24 cellular contexts compared by ENCODE assay signal in the genomic region with DNA sequence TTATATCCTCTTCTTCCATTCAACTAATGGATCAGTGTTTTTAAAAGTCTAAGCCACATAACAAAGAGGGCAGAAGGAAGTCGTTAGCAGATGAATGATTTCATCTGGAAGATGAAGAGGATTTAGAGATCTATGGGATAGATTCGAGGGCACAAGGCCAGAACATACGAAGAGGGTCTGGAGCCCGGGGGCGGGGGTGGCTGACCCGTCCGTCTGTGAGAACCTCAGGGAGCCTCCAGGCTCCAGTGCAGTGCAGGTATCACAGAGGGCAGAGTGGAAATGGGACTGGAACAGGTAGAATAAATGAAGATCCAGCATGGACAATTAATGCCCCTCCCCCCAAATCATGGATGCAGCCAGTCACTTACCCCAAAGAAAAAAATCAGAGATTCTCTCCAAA. TPM values are rescaled to one million over a fixed set of nuclear protein-coding genes. Genes with fewer than 3 reads are reported as not detected.
DNase-seq lines count a peak whose midpoint lies in the region; ATAC-seq and TF ChIP-seq lines count a peak whose summit lies in the region.
"Had no signal": no experiment of that assay in that cellular context is flagged by ENCODE, and none has a peak within 500 bp of the region (broad histone marks: within the 10 kb centered on the region; RNA-seq: fewer than 3 reads in every experiment).

No MANE protein-coding gene starts in this region.

- WGBS in mesendoderm (ENCODE audit: extremely low coverage, insufficient coverage, low lambda C conversion rate), result no CpG with 5 or more reads among the region's 7 CpGs

- H3K4me3 ChIP-seq in GM06990 (replicated peaks; ENCODE audit: low read depth, low read length), result peak overlapping the region; percentile 35; the same call in 1 of the 2 replicates
- no peak overlapping the region for H3K4me3 ChIP-seq in neural progenitor cell
- H3K4me3 ChIP-seq in mesendoderm (ENCODE audit: low read length), result no peak overlapping the region

- H4K8ac ChIP-seq in mesendoderm (ENCODE audit: low read depth, low read length), result no peak overlapping the region

- no peak for ATAC-seq in activated naive CD8-positive, alpha-beta T cell treated with anti-CD3 and anti-CD28 coated beads, Interleukin-2, amount 10 ng/mL, durations not matched to agents 7 days and 5 days (ENCODE audit: low read depth)
- no peak for ATAC-seq in HG02759 (IDR thresholded peaks at IDR 0.05; ENCODE audit: unreplicated experiment)

- no peak overlapping the region for H3K18ac ChIP-seq in mesendoderm (ENCODE audit: low read length)

- no peak overlapping the region for H2BK15ac ChIP-seq in mesendoderm (replicated peaks; ENCODE audit: low read depth)

- H3K27me3 Mint-ChIP-seq in activated CD4-positive, alpha-beta T cell treated with anti-CD3 and anti-CD28 coated beads, Interleukin-2, amount 10 ng/mL, durations not matched to agents 7 days and 5 days, result peaks cover 19% of the 10 kb centered on the region
- peaks cover 29% of the 10 kb centered on the region for H3K27me3 Mint-ChIP-seq in activated naive CD8-positive, alpha-beta T cell treated with anti-CD3 and anti-CD28 coated beads, Interleukin-2, amount 10 ng/mL, durations not matched to agents 7 days and 5 days
- peaks cover 6% of the 10 kb centered on the region for H3K27me3 Mint-ChIP-seq in neural progenitor cell (ENCODE audit: insufficient read depth, low read depth)

- no peaks in the 10 kb centered on the region for H3F3A ChIP-seq in neural progenitor cell (ENCODE audit: low read depth)

- H3K9me3 ChIP-seq in neural progenitor cell (ENCODE audit: low read depth), result no peaks in the 10 kb centered on the region
- H3K9me3 ChIP-seq: BE2C, esophagus muscularis mucosa, thyroid gland had no signal

- no peak overlapping the region for H3K27ac Mint-ChIP-seq in activated CD4-positive, alpha-beta T cell treated with anti-CD3 and anti-CD28 coated beads, Interleukin-2, amount 10 ng/mL, durations not matched to agents 7 days and 5 days
- no peak overlapping the region for H3K27ac Mint-ChIP-seq in activated naive CD8-positive, alpha-beta T cell treated with anti-CD3 and anti-CD28 coated beads, Interleukin-2, amount 10 ng/mL, durations not matched to agents 7 days and 5 days
- H3K27ac Mint-ChIP-seq in neural progenitor cell, result no peak overlapping the region
- H3K27ac Mint-ChIP-seq: activated B cell treated with CpG ODN at 0.5 μM for 24 hours, H9 had no signal

- TF ChIP-seq CTCF in GM06990 (IDR thresholded peaks at IDR 0.05; ENCODE audit: insufficient read depth, low read length, poor library complexity, severe bottlenecking) (no peak), neural progenitor cell (IDR thresholded peaks at IDR 0.05) (no peak)

- peaks cover 4% of the 10 kb centered on the region for H3K4me1 ChIP-seq in neural progenitor cell
- no peaks in the 10 kb centered on the region for H3K4me1 ChIP-seq in mesendoderm (ENCODE audit: control insufficient read depth, low read depth, low read length)
- H3K4me1 ChIP-seq: BE2C had no signal

- no peaks in the 10 kb centered on the region; the same call in 1 of the 2 replicates for H3K36me3 ChIP-seq in GM06990 (ENCODE audit: control insufficient read depth, insufficient read depth, low read length)
- no peaks in the 10 kb centered on the region for H3K36me3 ChIP-seq in neural progenitor cell
- no peaks in the 10 kb centered on the region for H3K36me3 ChIP-seq in mesendoderm (ENCODE audit: control insufficient read depth, insufficient read depth, low read length)
- H3K36me3 ChIP-seq: BE2C, brain microvascular endothelial cell, esophagus muscularis mucosa, thyroid gland had no signal

- H3K79me1 ChIP-seq in mesendoderm (ENCODE audit: low read length), result peaks cover 2% of the 10 kb centered on the region

- H3K23ac ChIP-seq in mesendoderm (ENCODE audit: low read length), result no peak overlapping the region

- H2AFZ ChIP-seq in neural progenitor cell (replicated peaks), result no peak overlapping the region

- H2AK5ac ChIP-seq in mesendoderm (ENCODE audit: low read length), result no peak overlapping the region

- CTCF ChIA-PET in activated CD4-positive, alpha-beta T cell treated with anti-CD3 and anti-CD28 coated beads, Interleukin-2, amount 10 ng/mL, durations not matched to agents 7 days and 5 days (lab: Charles Lee), result no interaction called here

- H3K4me1 Mint-ChIP-seq in activated CD4-positive, alpha-beta T cell treated with anti-CD3 and anti-CD28 coated beads, Interleukin-2, amount 10 ng/mL, durations not matched to agents 7 days and 5 days, result peaks cover 29% of the 10 kb centered on the region
- H3K4me1 Mint-ChIP-seq in activated naive CD8-positive, alpha-beta T cell treated with anti-CD3 and anti-CD28 coated beads, Interleukin-2, amount 10 ng/mL, durations not matched to agents 7 days and 5 days, result peaks cover 20% of the 10 kb centered on the region
- H3K4me1 Mint-ChIP-seq in neural progenitor cell, result peaks cover 13% of the 10 kb centered on the region

- H3K56ac ChIP-seq in mesendoderm (ENCODE audit: low read length), result no peak overlapping the region

- no peak overlapping the region for H2BK5ac ChIP-seq in mesendoderm (ENCODE audit: low read length)

- H4K20me1 ChIP-seq in neural progenitor cell (ENCODE audit: low read depth), result peaks cover 5% of the 10 kb centered on the region

- H3K4me2 ChIP-seq in neural progenitor cell (no peak overlapping the region), mesendoderm (ENCODE audit: low read length) (no peak overlapping the region)

- H3K27me3 ChIP-seq in GM06990 (replicated peaks; ENCODE audit: control insufficient read depth, insufficient read depth, low read length) (no peaks in the 10 kb centered on the region), neural progenitor cell (peaks cover 16% of the 10 kb centered on the region), mesendoderm (ENCODE audit: insufficient read depth, low read length, poor library complexity) (peaks cover 2% of the 10 kb centered on the region)
- H3K27me3 ChIP-seq: BE2C, brain microvascular endothelial cell, thyroid gland had no signal

- H3K9me3 Mint-ChIP-seq in activated CD4-positive, alpha-beta T cell treated with anti-CD3 and anti-CD28 coated beads, Interleukin-2, amount 10 ng/mL, durations not matched to agents 7 days and 5 days, result no peaks in the 10 kb centered on the region
- no peaks in the 10 kb centered on the region for H3K9me3 Mint-ChIP-seq in activated naive CD8-positive, alpha-beta T cell treated with anti-CD3 and anti-CD28 coated beads, Interleukin-2, amount 10 ng/mL, durations not matched to agents 7 days and 5 days
- H3K9me3 Mint-ChIP-seq in neural progenitor cell, result no peaks in the 10 kb centered on the region
- H3K9me3 Mint-ChIP-seq: activated B cell treated with CpG ODN at 0.5 μM for 24 hours, H9 had no signal

- H2BK120ac ChIP-seq in mesendoderm (ENCODE audit: low read depth, low read length), result no peak overlapping the region

- H3K27ac ChIP-seq in neural progenitor cell (no peak overlapping the region), mesendoderm (ENCODE audit: low read depth, low read length) (no peak overlapping the region)
- H3K27ac ChIP-seq: brain microvascular endothelial cell, esophagus muscularis mucosa, SK-N-MC, thyroid gland had no signal

- no peak overlapping the region for H3K9ac ChIP-seq in neural progenitor cell
- H3K9ac ChIP-seq in mesendoderm (ENCODE audit: low read length), result no peak overlapping the region

- no peak overlapping the region for H3K4ac ChIP-seq in mesendoderm (ENCODE audit: low read depth, low read length)

- H3K79me2 ChIP-seq in neural progenitor cell (ENCODE audit: low read depth) (peaks cover 22% of the 10 kb centered on the region), mesendoderm (ENCODE audit: control insufficient read depth, insufficient read depth, low read length) (no peaks in the 10 kb centered on the region)

- peaks cover 2% of the 10 kb centered on the region for H3K36me3 Mint-ChIP-seq in activated CD4-positive, alpha-beta T cell treated with anti-CD3 and anti-CD28 coated beads, Interleukin-2, amount 10 ng/mL, durations not matched to agents 7 days and 5 days (ENCODE audit: low read depth)
- peaks cover 2% of the 10 kb centered on the region for H3K36me3 Mint-ChIP-seq in activated naive CD8-positive, alpha-beta T cell treated with anti-CD3 and anti-CD28 coated beads, Interleukin-2, amount 10 ng/mL, durations not matched to agents 7 days and 5 days
- H3K36me3 Mint-ChIP-seq in neural progenitor cell, result peaks cover 3% of the 10 kb centered on the region

- peak overlapping the region; percentile 32 for H3K4me3 Mint-ChIP-seq in activated CD4-positive, alpha-beta T cell treated with anti-CD3 and anti-CD28 coated beads, Interleukin-2, amount 10 ng/mL, durations not matched to agents 7 days and 5 days
- H3K4me3 Mint-ChIP-seq in activated naive CD8-positive, alpha-beta T cell treated with anti-CD3 and anti-CD28 coated beads, Interleukin-2, amount 10 ng/mL, durations not matched to agents 7 days and 5 days, result peak overlapping the region; percentile 28
- peak overlapping the region; percentile 85 for H3K4me3 Mint-ChIP-seq in neural progenitor cell

- DNase-seq in activated CD4-positive, alpha-beta T cell treated with anti-CD3 and anti-CD28 coated beads, Interleukin-2, amount 10 ng/mL, durations not matched to agents 7 days and 5 days, result no peak
- no peak for DNase-seq in activated CD4-positive, alpha-beta T cell treated with anti-CD3 and anti-CD28 coated beads, Interleukin-2, amount 50 U/mL, for 48 hours
- DNase-seq in GM06990 (ENCODE audit: extremely low read depth, insufficient read length) (no peak), neural progenitor cell (ENCODE audit: low spot score) (no peak), mesendoderm (no peak), HuH-7 (ENCODE audit: low spot score) (no peak)
- DNase-seq in activated naive CD8-positive, alpha-beta T cell treated with anti-CD3 and anti-CD28 coated beads, Interleukin-2, amount 10 ng/mL, durations not matched to agents 7 days and 5 days, result no peak
- DNase-seq: activated B cell treated with CpG ODN at 0.5 μM for 24 hours; activated T-cell treated with anti-CD3 and anti-CD28 coated beads, Interleukin-2, amount 50 U/mL, for 1 hour; brain microvascular endothelial cell; effector memory CD4-positive, alpha-beta T cell; H9; hippocampal formation; NCI-H146; NCI-H510A treated with DMSO at 0.1 percent for 48 hours; nucleus accumbens; stimulated activated CD4-positive, alpha-beta T cell treated with anti-CD3 and anti-CD28 coated beads, Interleukin-4, amount 100 ng/mL, for 1 hour; stimulated activated naive CD4-positive, alpha-beta T cell treated with Interleukin-2 at 50 U/mL for 16 hours; T1000; thyroid gland had no signal

- POLR2A ChIA-PET in activated CD4-positive, alpha-beta T cell treated with anti-CD3 and anti-CD28 coated beads, Interleukin-2, amount 10 ng/mL, durations not matched to agents 7 days and 5 days (lab: Charles Lee), result no interaction called here
- POLR2A ChIA-PET in activated naive CD8-positive, alpha-beta T cell treated with anti-CD3 and anti-CD28 coated beads, Interleukin-2, amount 10 ng/mL, durations not matched to agents 7 days and 5 days (lab: Charles Lee), result interaction anchor here (3.1 kb wide), 1 partner anchor 218 kb away, joined by 27 read pairs; a partner anchor contains a TSS

- H4K5ac ChIP-seq in mesendoderm (ENCODE audit: low read length), result no peak overlapping the region

RNA-seq across cellular contexts. Expression of a gene that starts 1.5 kb away (rescaled TPM):
- total RNA-seq in activated CD4-positive, alpha-beta T cell treated with anti-CD3 and anti-CD28 coated beads, Interleukin-2, amount 10 ng/mL, durations not matched to agents 7 days and 5 days, result 100 to 1,000 TPM; 111 to 130 TPM
- total RNA-seq in activated naive CD8-positive, alpha-beta T cell treated with anti-CD3 and anti-CD28 coated beads, Interleukin-2, amount 10 ng/mL, durations not matched to agents 7 days and 5 days, result 100 to 1,000 TPM; 371 to 410 TPM
- 83.1 and 85.4 TPM in 2 replicates for total RNA-seq in neural progenitor cell (ENCODE audit: low replicate concordance)
- 11.3 TPM for polyA plus RNA-seq in mesendoderm (2013, experiment 1 of 2)
- polyA plus RNA-seq in mesendoderm (2013, experiment 2 of 2), result 11.4 TPM

Comparison
In these comparisons a context has a peak if more than half of its experiments do, and no peak if none do; other contexts are left out.
1. H3K4me3 Mint-ChIP-seq: peak in every context shown above with its lines; median percentile 85 in neural progenitor cell; 32 in activated CD4-positive, alpha-beta T cell treated with anti-CD3 and anti-CD28 coated beads, Interleukin-2, amount 10 ng/mL, durations not matched to agents 7 days and 5 days; 28 in activated naive CD8-positive, alpha-beta T cell treated with anti-CD3 and anti-CD28 coated beads, Interleukin-2, amount 10 ng/mL, durations not matched to agents 7 days and 5 days.